Comparison of ENCODE assay signal across 8 cellular contexts in the genomic region with DNA sequence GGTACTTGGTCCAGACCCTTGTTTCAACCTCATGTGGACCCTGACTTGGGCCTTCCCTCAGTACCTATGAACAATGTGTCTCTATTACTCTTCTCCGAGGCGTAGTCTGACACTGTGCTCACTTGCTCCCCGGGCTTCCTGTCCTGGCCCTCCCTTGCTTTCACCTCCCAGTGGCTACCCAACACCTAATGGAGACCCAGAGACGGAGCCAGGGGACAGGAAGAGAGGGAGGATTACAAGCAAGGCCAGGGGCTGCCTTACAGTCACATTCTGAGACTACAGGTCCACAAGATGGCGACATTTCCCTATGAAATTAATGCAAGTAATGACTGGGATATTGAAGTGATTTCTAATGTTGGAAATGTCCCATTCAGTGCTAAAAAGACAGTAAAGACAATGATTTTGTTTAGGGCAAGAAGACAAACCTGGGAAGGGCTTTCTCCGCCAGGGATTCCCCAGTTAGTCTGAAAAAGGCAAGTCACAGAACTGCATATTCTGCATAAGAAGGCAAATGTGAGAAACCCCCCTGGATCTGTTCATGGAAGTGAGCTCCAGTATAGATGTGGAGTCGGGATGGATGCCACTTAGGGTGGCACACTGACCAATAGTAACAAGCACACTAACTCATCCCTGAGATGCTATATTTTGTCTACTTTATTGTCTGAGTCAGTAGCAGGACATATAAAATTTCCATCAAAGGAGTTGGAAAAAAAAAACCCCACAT. TPM values are rescaled to one million over a fixed set of nuclear protein-coding genes. Genes with fewer than 3 reads are reported as not detected.
DNase-seq lines count a peak whose midpoint lies in the region; ATAC-seq and TF ChIP-seq lines count a peak whose summit lies in the region.

No MANE protein-coding gene starts in this region.

- no peak overlapping the region for H3K9ac ChIP-seq in endodermal cell (ENCODE audit: extremely low read depth, low read length, poor library complexity, severe bottlenecking)

- H3K9me3 Mint-ChIP-seq in endodermal cell, result peaks cover 26% of the 10 kb centered on the region
- H3K9me3 Mint-ChIP-seq in stimulated activated naive CD8-positive, alpha-beta T cell treated with anti-CD3 and anti-CD28 coated beads, Interleukin-15, amount 100 ng/mL, for 72 hours, result peaks cover 11 to 15% of the 10 kb centered on the region in 2 donors

- H3K4me3 ChIP-seq in DOHH2 (ENCODE audit: low read length) (no peak overlapping the region), endodermal cell (ENCODE audit: low read length) (no peak overlapping the region)

- H3K27me3 Mint-ChIP-seq in endodermal cell (ENCODE audit: insufficient read depth), result no peaks in the 10 kb centered on the region
- no peaks in the 10 kb centered on the region for H3K27me3 Mint-ChIP-seq in stimulated activated naive CD8-positive, alpha-beta T cell treated with anti-CD3 and anti-CD28 coated beads, Interleukin-15, amount 100 ng/mL, for 72 hours

- peaks cover 3% of the 10 kb centered on the region for H3K36me3 Mint-ChIP-seq in endodermal cell (ENCODE audit: low read depth)

- 57 to 61% methylated on average over 4 to 7 of the region's 7 CpGs for WGBS in endodermal cell (ENCODE audit: insufficient coverage in 1 of 2, insufficient read length in 1 of 2), 2 experiments

- no peaks in the 10 kb centered on the region for H3K79me2 ChIP-seq in DOHH2 (ENCODE audit: control insufficient read depth, low read length)

- TF ChIP-seq CTCF in DOHH2 (IDR thresholded peaks at IDR 0.05; ENCODE audit: low read depth, low read length, poor library complexity, severe bottlenecking) (peak; percentile 80), endodermal cell (conservative IDR thresholded peaks at IDR 0.05) (peak; percentile 83)

- H3K36me3 ChIP-seq in DOHH2 (ENCODE audit: control insufficient read depth, low read length), result no peaks in the 10 kb centered on the region
- H3K36me3 ChIP-seq in endodermal cell (ENCODE audit: control insufficient read depth, insufficient read depth, low read length), result no peaks in the 10 kb centered on the region

- H3K4me1 ChIP-seq in DOHH2 (ENCODE audit: control insufficient read depth, low read length) (no peaks in the 10 kb centered on the region), endodermal cell (ENCODE audit: control insufficient read depth, insufficient read depth, low read length) (no peaks in the 10 kb centered on the region)

- H4K20me1 ChIP-seq in DOHH2 (ENCODE audit: control insufficient read depth, insufficient read depth, low read depth, low read length), result no peaks in the 10 kb centered on the region

- H3K4me3 Mint-ChIP-seq in endodermal cell, result no peak overlapping the region
- no peak overlapping the region for H3K4me3 Mint-ChIP-seq in stimulated activated naive CD8-positive, alpha-beta T cell treated with anti-CD3 and anti-CD28 coated beads, Interleukin-15, amount 100 ng/mL, for 72 hours

- no peaks in the 10 kb centered on the region for H3F3A ChIP-seq in DOHH2 (ENCODE audit: control insufficient read depth, insufficient read depth)

- no peak overlapping the region for H3K27ac Mint-ChIP-seq in endodermal cell
- peak overlapping the region; percentile 65 to 88 for H3K27ac Mint-ChIP-seq in stimulated activated naive CD8-positive, alpha-beta T cell treated with anti-CD3 and anti-CD28 coated beads, Interleukin-15, amount 100 ng/mL, for 72 hours

- H3K27me3 ChIP-seq in DOHH2 (ENCODE audit: control insufficient read depth, low read length) (peaks cover 9% of the 10 kb centered on the region), endodermal cell (ENCODE audit: control insufficient read depth, insufficient read depth, low read length, poor library complexity, severe bottlenecking) (no peaks in the 10 kb centered on the region)

- DNase-seq in NCI-H748 (lab: John Stamatoyannopoulos, UW; ENCODE audit: unreplicated experiment) (peak; percentile 77), endodermal cell (peak; percentile 88), midbrain (lab: John Stamatoyannopoulos, UW) (peak; percentile 39)
- peak; percentile 34 to 37 for DNase-seq in activated CD4-positive, alpha-beta T cell treated with anti-CD3 and anti-CD28 coated beads, Interleukin-2, amount 50 U/mL, for 4 hours
- peak; percentile 48 to 62 for DNase-seq in stimulated activated naive CD8-positive, alpha-beta T cell treated with anti-CD3 and anti-CD28 coated beads, Interleukin-15, amount 100 ng/mL, for 72 hours

- ATAC-seq in HG03175 (IDR thresholded peaks at IDR 0.05; ENCODE audit: unreplicated experiment), result peak; percentile 50
- peak; percentile 96 for ATAC-seq in stimulated activated naive CD8-positive, alpha-beta T cell treated with anti-CD3 and anti-CD28 coated beads, Interleukin-15, amount 100 ng/mL, for 72 hours
- ATAC-seq in HG03039 (IDR thresholded peaks at IDR 0.05; ENCODE audit: unreplicated experiment), result no peak

- H3K9me3 ChIP-seq in DOHH2 (ENCODE audit: control insufficient read depth, insufficient read depth, low read length), result no peaks in the 10 kb centered on the region
- H3K9me3 ChIP-seq in endodermal cell (ENCODE audit: control insufficient read depth, low read length), result peaks cover 18% of the 10 kb centered on the region

- H3K9me2 ChIP-seq in DOHH2 (replicated peaks; ENCODE audit: control insufficient read depth, low read length), result no peaks in the 10 kb centered on the region

- H3K4me1 Mint-ChIP-seq in endodermal cell, result no peaks in the 10 kb centered on the region
- H3K4me1 Mint-ChIP-seq in stimulated activated naive CD8-positive, alpha-beta T cell treated with anti-CD3 and anti-CD28 coated beads, Interleukin-15, amount 100 ng/mL, for 72 hours, result peaks cover 6% of the 10 kb centered on the region

- H3K4me2 ChIP-seq in DOHH2 (ENCODE audit: low read length), result no peak overlapping the region

- H3K27ac ChIP-seq in DOHH2 (ENCODE audit: low read depth, low read length) (no peak overlapping the region), endodermal cell (ENCODE audit: low read depth, low read length) (no peak overlapping the region)

RNA-seq across cellular contexts. Expression of a gene that starts 44.0 kb away (rescaled TPM):
- total RNA-seq in endodermal cell, result 1 to 10 TPM; 9.2 to 9.8 TPM
- 8.4 TPM for polyA plus RNA-seq in endodermal cell (2013, experiment 1 of 2)
- 7.1 TPM for polyA plus RNA-seq in endodermal cell (2013, experiment 2 of 2)

Comparison
In these comparisons a context has a peak if more than half of its experiments do, and no peak if none do; other contexts are left out.
1. DNase-seq: peak in every context shown above with its lines; median percentile 88 in endodermal cell; 77 in NCI-H748; 55 in stimulated activated naive CD8-positive, alpha-beta T cell treated with anti-CD3 and anti-CD28 coated beads, Interleukin-15, amount 100 ng/mL, for 72 hours; 39 in midbrain; 36 in activated CD4-positive, alpha-beta T cell treated with anti-CD3 and anti-CD28 coated beads, Interleukin-2, amount 50 U/mL, for 4 hours.